9 cellular contexts compared by ENCODE assay signal in genomic region chr15:68271854-68272471, GRCh38. TPM values are rescaled to one million over a fixed set of nuclear protein-coding genes. Genes with fewer than 3 reads are reported as not detected.
DNase-seq lines count a peak whose midpoint lies in the region; ATAC-seq and TF ChIP-seq lines count a peak whose summit lies in the region.
"Had no signal": no experiment of that assay in that cellular context is flagged by ENCODE, and none has a peak within 500 bp of the region (broad histone marks: within the 10 kb centered on the region; RNA-seq: fewer than 3 reads in every experiment).

No MANE protein-coding gene starts in this region.

- no peak for TF ChIP-seq CTCF in AG10803 (conservative IDR thresholded peaks at IDR 0.05; ENCODE audit: low read length)
- TF ChIP-seq CTCF in nephron (IDR thresholded peaks at IDR 0.05; ENCODE audit: unreplicated experiment in 3 of 3): no peak

- H3K4me1 Mint-ChIP-seq in nephron: peaks cover 46% of the 10 kb centered on the region
- H3K4me1 Mint-ChIP-seq in naive thymus-derived CD8-positive, alpha-beta T cell: peaks cover 7 to 12% (median 9%) of the 10 kb centered on the region in 4 donors

- H3K27ac Mint-ChIP-seq in nephron: peak overlapping the region; percentile 11 to 87 (median 52)
- no peak overlapping the region for H3K27ac Mint-ChIP-seq in naive thymus-derived CD8-positive, alpha-beta T cell

- peak overlapping the region; percentile 53 for H3K9ac ChIP-seq in NT2/D1 (ENCODE audit: insufficient read length, low read depth)

- DNase-seq in AG10803 (ENCODE audit: low read depth) (peak; percentile 82), NT2/D1 (ENCODE audit: low read depth, low spot score) (no peak), fibroblast of gingiva (ENCODE audit: low read depth) (peak; percentile 38), NCI-H446 (lab: John Stamatoyannopoulos, UW) (no peak), NCI-H446 treated with DMSO at 0.1 percent for 48 hours (lab: John Stamatoyannopoulos, UW) (no peak)
- DNase-seq in naive thymus-derived CD8-positive, alpha-beta T cell: no peak

- peaks cover 3% of the 10 kb centered on the region for H3K4me1 ChIP-seq in NT2/D1 (ENCODE audit: insufficient read depth, insufficient read length)

- no peaks in the 10 kb centered on the region for H3K27me3 ChIP-seq in NT2/D1 (ENCODE audit: insufficient read depth, insufficient read length)

- H3K27me3 Mint-ChIP-seq in nephron (ENCODE audit: low read depth): no peaks in the 10 kb centered on the region
- peaks cover 0 to 3% (median 0%) of the 10 kb centered on the region in 5 donors for H3K27me3 Mint-ChIP-seq in naive thymus-derived CD8-positive, alpha-beta T cell

- H3K4me3 ChIP-seq in AG10803 (ENCODE audit: low read length) (peak overlapping the region; percentile 18; the same call in 1 of the 2 replicates), NT2/D1 (ENCODE audit: insufficient read length, low read depth) (no peak overlapping the region)

- no peaks in the 10 kb centered on the region for H3K36me3 ChIP-seq in NT2/D1 (ENCODE audit: insufficient read depth, insufficient read length, low read length)

- no peaks in the 10 kb centered on the region for H3K9me3 ChIP-seq in NT2/D1 (ENCODE audit: insufficient read depth, low read length)

- H3K36me3 Mint-ChIP-seq in nephron (ENCODE audit: low read depth): no peaks in the 10 kb centered on the region
- H3K36me3 Mint-ChIP-seq in naive thymus-derived CD8-positive, alpha-beta T cell: no peaks in the 10 kb centered on the region

- ATAC-seq in naive thymus-derived CD8-positive, alpha-beta T cell: no peak
- ATAC-seq in GM18873 (IDR thresholded peaks at IDR 0.05; ENCODE audit: low FRiP score, unreplicated experiment): no peak

- H3K4me3 Mint-ChIP-seq in nephron: peak overlapping the region in 1 of 3 experiments; percentile 25
- H3K4me3 Mint-ChIP-seq in naive thymus-derived CD8-positive, alpha-beta T cell: no peak overlapping the region

- POLR2A ChIA-PET in naive thymus-derived CD8-positive, alpha-beta T cell (lab: Charles Lee): no interaction called here

- no peaks in the 10 kb centered on the region for H3K9me3 Mint-ChIP-seq in nephron
- no peaks in the 10 kb centered on the region for H3K9me3 Mint-ChIP-seq in naive thymus-derived CD8-positive, alpha-beta T cell
- H3K9me3 Mint-ChIP-seq: IgD-negative memory B cell had no signal

RNA-seq across cellular contexts. Expression of gene FEM1B, which starts 5.6 kb away (rescaled TPM):
- 10 to 100 TPM; 61.1 to 66.5 TPM for total RNA-seq in naive thymus-derived CD8-positive, alpha-beta T cell
- 10 to 100 TPM; 13.4 to 15.7 (median 14.6) TPM for polyA plus RNA-seq in naive thymus-derived CD8-positive, alpha-beta T cell

RNA-seq across cellular contexts. Expression of gene CLN6, which starts 42.4 kb away (rescaled TPM):
- total RNA-seq in naive thymus-derived CD8-positive, alpha-beta T cell: 10 to 100 TPM; 18.5 to 22.3 TPM
- polyA plus RNA-seq in naive thymus-derived CD8-positive, alpha-beta T cell: 1 to 10 TPM; 2.4 to 4.1 (median 3.3) TPM

Comparison
In these comparisons a context has a peak if more than half of its experiments do, and no peak if none do; other contexts are left out.
1. DNase-seq: peak in AG10803 (single experiment) and fibroblast of gingiva (single experiment); none in NT2/D1 (single experiment), NCI-H446 (0 of 2), naive thymus-derived CD8-positive, alpha-beta T cell (0 of 10) and NCI-H446 treated with DMSO at 0.1 percent for 48 hours (single experiment).
2. H3K27ac Mint-ChIP-seq: peak in nephron (3 of 3); none in naive thymus-derived CD8-positive, alpha-beta T cell (0 of 10).